In genomic region chr12:96208801-96209534, GRCh38 we compare ENCODE assay signal across 8 cellular contexts. TPM values are rescaled to one million over a fixed set of nuclear protein-coding genes. Genes with fewer than 3 reads are reported as not detected.
DNase-seq lines count a peak whose midpoint lies in the region; ATAC-seq, FAIRE-seq and TF ChIP-seq lines count a peak whose summit lies in the region.
"Had no signal": no experiment of that assay in that cellular context is flagged by ENCODE, and none has a peak within 500 bp of the region (broad histone marks: within the 10 kb centered on the region; RNA-seq: fewer than 3 reads in every experiment).

No MANE protein-coding gene starts in this region.

- peaks cover 32% of the 10 kb centered on the region for H3K4me1 Mint-ChIP-seq in GM23338

- H3K36me3 ChIP-seq in GM23338 (ENCODE audit: insufficient read depth) (no peaks in the 10 kb centered on the region), esophagus (ENCODE audit: control insufficient read depth in 2 of 2, insufficient read depth in 2 of 2, low read length in 1 of 2) (no peaks in the 10 kb centered on the region), gastrocnemius medialis (no peaks in the 10 kb centered on the region), MG63 (peaks cover 10% of the 10 kb centered on the region), kidney (ENCODE audit: control insufficient read depth in 1 of 2, insufficient read depth in 2 of 2, low read length in 2 of 2) (no peaks in the 10 kb centered on the region)

- peaks cover 5% of the 10 kb centered on the region for H3K27me3 Mint-ChIP-seq in GM23338 (ENCODE audit: insufficient read depth, low read depth, poor library complexity)

- H3K4me3 ChIP-seq in GM23338 (no peak overlapping the region), esophagus (ENCODE audit: low read depth in 1 of 2, low read length in 2 of 2) (no peak overlapping the region), gastrocnemius medialis (no peak overlapping the region), MG63 (no peak overlapping the region), kidney (ENCODE audit: low read length in 2 of 2) (no peak overlapping the region)
- H3K4me3 ChIP-seq: SK-N-MC had no signal

- FAIRE-seq in kidney (lab: Jason Lieb, UNC) = no peak

- H3K79me2 ChIP-seq in GM23338 (replicated peaks; ENCODE audit: insufficient read depth) = peaks cover 12% of the 10 kb centered on the region; the same call in 1 of the 2 replicates

- no peak overlapping the region for H3K4me2 ChIP-seq in GM23338

- 58 to 59% methylated on average over 10 of the region's 10 CpGs for WGBS in esophagus, 2 donors

- H4K20me1 ChIP-seq in GM23338 (replicated peaks; ENCODE audit: insufficient read depth) = no peaks in the 10 kb centered on the region

- H3F3A ChIP-seq in GM23338 (replicated peaks; ENCODE audit: low read depth) = no peaks in the 10 kb centered on the region

- no peak overlapping the region for H3K4me3 Mint-ChIP-seq in GM23338

- H3K27me3 ChIP-seq in GM23338 (ENCODE audit: insufficient read depth) (no peaks in the 10 kb centered on the region), esophagus (ENCODE audit: control insufficient read depth in 1 of 2, insufficient read depth in 2 of 2, low read length in 2 of 2) (no peaks in the 10 kb centered on the region), gastrocnemius medialis (no peaks in the 10 kb centered on the region), MG63 (no peaks in the 10 kb centered on the region)

- peak in 1 of 2 experiments; percentile 24; a peak in 1 of 4 replicates for TF ChIP-seq CTCF in GM23338 (conservative IDR thresholded peaks at IDR 0.05; ENCODE audit: low read depth in 2 of 2)
- peak in 1 of 5 experiments; percentile 13 for TF ChIP-seq CTCF in gastrocnemius medialis (IDR thresholded peaks at IDR 0.05 in 4 of 5, conservative IDR thresholded peaks at IDR 0.05 in 1 of 5)
- no peak for TF ChIP-seq CTCF in kidney (IDR thresholded peaks at IDR 0.05; ENCODE audit: borderline replicate concordance, extremely low read depth, insufficient read depth)

- H3K9me2 ChIP-seq in GM23338 (ENCODE audit: insufficient read depth) = no peaks in the 10 kb centered on the region

- no peaks in the 10 kb centered on the region for H3K9me3 ChIP-seq in esophagus (ENCODE audit: control insufficient read depth in 2 of 2, insufficient read depth in 1 of 2, low read depth in 1 of 2, low read length in 1 of 2)
- no peaks in the 10 kb centered on the region for H3K9me3 ChIP-seq in gastrocnemius medialis
- no peaks in the 10 kb centered on the region for H3K9me3 ChIP-seq in MG63
- no peaks in the 10 kb centered on the region for H3K9me3 ChIP-seq in kidney (ENCODE audit: control insufficient read depth in 1 of 2, low read length in 2 of 2)

- no peak overlapping the region for H3K9ac ChIP-seq in kidney (ENCODE audit: low read length in 2 of 2)

- in situ Hi-C loops in gastrocnemius medialis (cut with MboI; ENCODE audit: low sequenced_read_pairs in 4 of 4) = loop anchor here in 3 of 4 donors (10.0 to 25.0 kb wide), 2 partner anchors 144 to 303 kb away; no protein-coding TSS in a partner anchor

- no peak for TF ChIP-seq POLR2A in gastrocnemius medialis (IDR thresholded peaks at IDR 0.05)

- H3K27ac Mint-ChIP-seq in GM23338 = no peak overlapping the region

- intact Hi-C loops in gastrocnemius medialis (cut with DNase I; ENCODE audit: low total_unique reads) (no loop called here), kidney (cut with DNase I) (no loop called here)

- no peak overlapping the region for H3K27ac ChIP-seq in GM23338 (ENCODE audit: low read depth)
- H3K27ac ChIP-seq in esophagus (ENCODE audit: low read depth in 2 of 2, low read length in 1 of 2) = peak overlapping the region; percentile 5 to 36
- H3K27ac ChIP-seq in gastrocnemius medialis = peak overlapping the region in 2 of 4 donors; percentile 34 to 55
- no peak overlapping the region for H3K27ac ChIP-seq in kidney (ENCODE audit: low read depth in 2 of 2, low read length in 2 of 2)
- H3K27ac ChIP-seq: SK-N-MC had no signal

- peaks cover 16% of the 10 kb centered on the region for H3K4me1 ChIP-seq in GM23338 (ENCODE audit: insufficient read depth)
- peaks cover 0 to 8% of the 10 kb centered on the region in 2 donors for H3K4me1 ChIP-seq in esophagus (ENCODE audit: control insufficient read depth in 2 of 2, insufficient read depth in 2 of 2, low read length in 1 of 2)
- H3K4me1 ChIP-seq in gastrocnemius medialis = peaks cover 22 to 27% of the 10 kb centered on the region in 2 donors
- H3K4me1 ChIP-seq in kidney (ENCODE audit: control insufficient read depth in 1 of 2, insufficient read depth in 1 of 2, low read depth in 1 of 2, low read length in 2 of 2) = peaks cover 0 to 12% of the 10 kb centered on the region in 2 donors

- H3K9me3 Mint-ChIP-seq in GM23338 = no peaks in the 10 kb centered on the region

- ATAC-seq in GM23338 = peak; percentile 28; the same call in 1 of the 3 replicates
- ATAC-seq in gastrocnemius medialis = peak; percentile 55 to 69

- H3K36me3 Mint-ChIP-seq in GM23338 (ENCODE audit: low read depth) = no peaks in the 10 kb centered on the region

- DNase-seq in GM23338 (ENCODE audit: low spot score) (no peak), RPMI8226 (peak; percentile 69), gastrocnemius medialis (no peak), MG63 (no peak), kidney (no peak), NCI-H128 (lab: John Stamatoyannopoulos, UW; ENCODE audit: unreplicated experiment) (no peak)

- H2AFZ ChIP-seq in GM23338 = no peak overlapping the region

TF ChIP-seq in GM23338, 12 proteins besides CTCF, POLR2A, EP300 and RAD21 (continues in another document):
- TF ChIP-seq STAT1 (IDR thresholded peaks at IDR 0.05; ENCODE audit: unreplicated experiment) (no peak), ETS1 (IDR thresholded peaks at IDR 0.05) (no peak), JUNB (IDR thresholded peaks at IDR 0.05; ENCODE audit: unreplicated experiment) (no peak), ZNF331 (CRISPR knock-in tag; IDR thresholded peaks at IDR 0.05; ENCODE audit: low read depth) (no peak), EZH2phosphoT487 (IDR thresholded peaks at IDR 0.05; ENCODE audit: unreplicated experiment) (no peak), REST (IDR thresholded peaks at IDR 0.05; ENCODE audit: unreplicated experiment) (no peak), POLR2AphosphoS5 (IDR thresholded peaks at IDR 0.05; ENCODE audit: low read depth) (no peak), ZNF114 (CRISPR knock-in tag; IDR thresholded peaks at IDR 0.05) (no peak), EZH2 (IDR thresholded peaks at IDR 0.05; ENCODE audit: low read depth, unreplicated experiment) (no peak), NANOG (IDR thresholded peaks at IDR 0.05; ENCODE audit: borderline replicate concordance) (no peak), CREB1 (CRISPR knock-in tag; IDR thresholded peaks at IDR 0.05; ENCODE audit: low read depth) (no peak)

RNA-seq across cellular contexts. Expression of gene ELK3, which starts 14.8 kb away (rescaled TPM):
- 8.3 and 12.1 TPM in 2 replicates for total RNA-seq in GM23338 (2014; rRNA removed; shearing (Covaris generic))
- polyA plus RNA-seq in GM23338 (2016; fragmentation: Nextera tagmentation; extraction: Ambion mirVana) (5.5 and 6.5 TPM in 2 replicates), esophagus (10 to 100 TPM; 15.8 to 17.0 TPM), kidney (ENCODE audit: insufficient read depth, low read depth, low replicate concordance) (10.5 TPM)
- total RNA-seq in gastrocnemius medialis (1 to 10 TPM; 3.7 to 6.6 (median 4.9) TPM), kidney (59.5 TPM)
- 4.8 and 5.7 TPM in 2 replicates for total RNA-seq in MG63 (2014; rRNA removed; shearing (Covaris generic); ENCODE audit: low replicate concordance)

Comparison
In these comparisons a context has a peak if more than half of its experiments do, and no peak if none do; other contexts are left out.
1. H3K27ac ChIP-seq: peak in esophagus (2 of 2); none in GM23338 (single experiment) and kidney (0 of 2).